In genomic region chr6:30681696-30682180, GRCh38 we compare ENCODE assay signal across 9 cellular contexts. TPM values are rescaled to one million over a fixed set of nuclear protein-coding genes. Genes with fewer than 3 reads are reported as not detected.
DNase-seq lines count a peak whose midpoint lies in the region; ATAC-seq lines count a peak whose summit lies in the region.
"Had no signal": no experiment of that assay in that cellular context is flagged by ENCODE, and none has a peak within 500 bp of the region (broad histone marks: within the 10 kb centered on the region; RNA-seq: fewer than 3 reads in every experiment).

No MANE protein-coding gene starts in this region.

- H3K9me3 Mint-ChIP-seq in activated CD8-positive, alpha-beta memory T cell treated with anti-CD3 and anti-CD28 coated beads, Interleukin-2, amount 10 ng/mL, durations not matched to agents 7 days and 5 days (ENCODE audit: low read depth), result no peaks in the 10 kb centered on the region
- H3K9me3 Mint-ChIP-seq in activated T-helper 1 cell treated with anti-CD3 and anti-CD28 coated beads, Interleukin-12 subunit alpha, Interleukin-12 subunit beta, Interleukin-2, Interleukin-4 antibody, amounts not matched to agents 30 ng/mL and 10 ng/mL and 1 ng/mL, durations not matched to agents 14 hours and 24 hours and 36 hours, result no peaks in the 10 kb centered on the region
- no peaks in the 10 kb centered on the region for H3K9me3 Mint-ChIP-seq in immature natural killer cell

- H3K27me3 ChIP-seq in thymus (ENCODE audit: control insufficient read depth, insufficient read depth), result no peaks in the 10 kb centered on the region
- H3K27me3 ChIP-seq: pancreas had no signal

- peak overlapping the region; percentile 99 for H3K27ac ChIP-seq in thymus (ENCODE audit: low read depth)

- peak; percentile 56 for DNase-seq in activated CD8-positive, alpha-beta memory T cell treated with anti-CD3 and anti-CD28 coated beads, Interleukin-2, amount 10 ng/mL, durations not matched to agents 7 days and 5 days
- DNase-seq in activated CD8-positive, alpha-beta memory T cell treated with anti-CD3 and anti-CD28 coated beads, Interleukin-2, amount 50 U/mL, for 4 hours, result no peak
- DNase-seq in activated T-helper 1 cell treated with anti-CD3 and anti-CD28 coated beads, Interleukin-12 subunit alpha, Interleukin-12 subunit beta, Interleukin-2, Interleukin-4 antibody, amounts not matched to agents 30 ng/mL and 10 ng/mL and 1 ng/mL, durations not matched to agents 14 hours and 24 hours and 36 hours (ENCODE audit: low spot score), result no peak
- no peak for DNase-seq in immature natural killer cell
- no peak for DNase-seq in COR-L47 (lab: John Stamatoyannopoulos, UW)

- ATAC-seq in activated CD8-positive, alpha-beta memory T cell treated with anti-CD3 and anti-CD28 coated beads, Interleukin-2, amount 10 ng/mL, durations not matched to agents 7 days and 5 days, result no peak
- ATAC-seq in HG03097 (IDR thresholded peaks at IDR 0.05; ENCODE audit: low FRiP score, unreplicated experiment), result no peak
- no peak for ATAC-seq in GM21526 (IDR thresholded peaks at IDR 0.05; ENCODE audit: low FRiP score, unreplicated experiment)

- peaks cover 36% of the 10 kb centered on the region for H3K36me3 ChIP-seq in thymus (ENCODE audit: control insufficient read depth, insufficient read depth)

- CTCF ChIA-PET in activated CD8-positive, alpha-beta memory T cell treated with anti-CD3 and anti-CD28 coated beads, Interleukin-2, amount 10 ng/mL, durations not matched to agents 7 days and 5 days (lab: Charles Lee), result interaction anchor here (0.9 to 23.7 kb wide), 8 partner anchors 9 to 398 kb away, joined by 3 to 936 read pairs (median 3); partner anchors contain the start of genes DHX16, FLOT1, MDC1 and TUBB

- peaks cover 81% of the 10 kb centered on the region for H3K36me3 Mint-ChIP-seq in activated CD8-positive, alpha-beta memory T cell treated with anti-CD3 and anti-CD28 coated beads, Interleukin-2, amount 10 ng/mL, durations not matched to agents 7 days and 5 days
- H3K36me3 Mint-ChIP-seq in activated T-helper 1 cell treated with anti-CD3 and anti-CD28 coated beads, Interleukin-12 subunit alpha, Interleukin-12 subunit beta, Interleukin-2, Interleukin-4 antibody, amounts not matched to agents 30 ng/mL and 10 ng/mL and 1 ng/mL, durations not matched to agents 14 hours and 24 hours and 36 hours (ENCODE audit: low read depth), result peaks cover 70% of the 10 kb centered on the region
- peaks cover 30 to 40% (median 35%) of the 10 kb centered on the region in 3 donors for H3K36me3 Mint-ChIP-seq in immature natural killer cell

- 44% methylated on average over 6 of the region's 6 CpGs for WGBS in thymus

- peak overlapping the region; percentile 65 for H3K4me3 ChIP-seq in thymus (ENCODE audit: low read length)

- H3K4me3 Mint-ChIP-seq in activated CD8-positive, alpha-beta memory T cell treated with anti-CD3 and anti-CD28 coated beads, Interleukin-2, amount 10 ng/mL, durations not matched to agents 7 days and 5 days, result peak overlapping the region; percentile 90
- H3K4me3 Mint-ChIP-seq in activated T-helper 1 cell treated with anti-CD3 and anti-CD28 coated beads, Interleukin-12 subunit alpha, Interleukin-12 subunit beta, Interleukin-2, Interleukin-4 antibody, amounts not matched to agents 30 ng/mL and 10 ng/mL and 1 ng/mL, durations not matched to agents 14 hours and 24 hours and 36 hours, result peak overlapping the region; percentile 94
- H3K4me3 Mint-ChIP-seq in immature natural killer cell, result peak overlapping the region; percentile 98 to 100 (median 99)

- H3K27ac Mint-ChIP-seq in activated CD8-positive, alpha-beta memory T cell treated with anti-CD3 and anti-CD28 coated beads, Interleukin-2, amount 10 ng/mL, durations not matched to agents 7 days and 5 days, result peak overlapping the region; percentile 90
- H3K27ac Mint-ChIP-seq in activated T-helper 1 cell treated with anti-CD3 and anti-CD28 coated beads, Interleukin-12 subunit alpha, Interleukin-12 subunit beta, Interleukin-2, Interleukin-4 antibody, amounts not matched to agents 30 ng/mL and 10 ng/mL and 1 ng/mL, durations not matched to agents 14 hours and 24 hours and 36 hours, result peak overlapping the region; percentile 92
- peak overlapping the region; percentile 95 to 100 (median 99) for H3K27ac Mint-ChIP-seq in immature natural killer cell

- intact Hi-C loops in activated T-helper 1 cell treated with anti-CD3 and anti-CD28 coated beads, Interleukin-12 subunit alpha, Interleukin-12 subunit beta, Interleukin-2, Interleukin-4 antibody, amounts not matched to agents 30 ng/mL and 10 ng/mL and 1 ng/mL, durations not matched to agents 14 hours and 24 hours and 36 hours (cut with micrococcal nuclease), result loop anchor here (1.0 to 10.0 kb wide), 10 partner anchors 8 to 811 kb away; partner anchors contain the start of genes DHX16, MDC1, MRPS18B and NRM

- H3K4me1 Mint-ChIP-seq in activated CD8-positive, alpha-beta memory T cell treated with anti-CD3 and anti-CD28 coated beads, Interleukin-2, amount 10 ng/mL, durations not matched to agents 7 days and 5 days, result peaks cover 25% of the 10 kb centered on the region
- H3K4me1 Mint-ChIP-seq in activated T-helper 1 cell treated with anti-CD3 and anti-CD28 coated beads, Interleukin-12 subunit alpha, Interleukin-12 subunit beta, Interleukin-2, Interleukin-4 antibody, amounts not matched to agents 30 ng/mL and 10 ng/mL and 1 ng/mL, durations not matched to agents 14 hours and 24 hours and 36 hours (ENCODE audit: low read depth), result peaks cover 35% of the 10 kb centered on the region
- peaks cover 50 to 57% of the 10 kb centered on the region in 2 donors for H3K4me1 Mint-ChIP-seq in immature natural killer cell

- H3K4me1 ChIP-seq in thymus (ENCODE audit: control insufficient read depth, insufficient read depth, low read length), result peaks cover 32% of the 10 kb centered on the region
- H3K4me1 ChIP-seq: pancreas had no signal

- no peaks in the 10 kb centered on the region for H3K27me3 Mint-ChIP-seq in activated CD8-positive, alpha-beta memory T cell treated with anti-CD3 and anti-CD28 coated beads, Interleukin-2, amount 10 ng/mL, durations not matched to agents 7 days and 5 days
- H3K27me3 Mint-ChIP-seq in activated T-helper 1 cell treated with anti-CD3 and anti-CD28 coated beads, Interleukin-12 subunit alpha, Interleukin-12 subunit beta, Interleukin-2, Interleukin-4 antibody, amounts not matched to agents 30 ng/mL and 10 ng/mL and 1 ng/mL, durations not matched to agents 14 hours and 24 hours and 36 hours (ENCODE audit: insufficient read depth), result no peaks in the 10 kb centered on the region
- H3K27me3 Mint-ChIP-seq in immature natural killer cell (ENCODE audit: low read depth in 3 of 3), result peaks cover 15 to 23% (median 16%) of the 10 kb centered on the region in 3 donors

- no peaks in the 10 kb centered on the region for H3K9me3 ChIP-seq in thymus (ENCODE audit: control insufficient read depth)
- H3K9me3 ChIP-seq: pancreas had no signal

RNA-seq across cellular contexts. Expression of gene PPP1R18, which starts 4.7 kb away (rescaled TPM):
- 100 to 1,000 TPM; 257 to 293 TPM for total RNA-seq in activated CD8-positive, alpha-beta memory T cell treated with anti-CD3 and anti-CD28 coated beads, Interleukin-2, amount 10 ng/mL, durations not matched to agents 7 days and 5 days
- total RNA-seq in activated T-helper 1 cell treated with anti-CD3 and anti-CD28 coated beads, Interleukin-12 subunit alpha, Interleukin-12 subunit beta, Interleukin-2, Interleukin-4 antibody, amounts not matched to agents 30 ng/mL and 10 ng/mL and 1 ng/mL, durations not matched to agents 14 hours and 24 hours and 36 hours, result 203 and 213 TPM in 2 replicates
- polyA plus RNA-seq in immature natural killer cell (100 to 1,000 TPM; 178 to 308 (median 245) TPM), thymus (115 TPM)

RNA-seq across cellular contexts. Expression of gene DHX16, which starts 8.9 kb away (rescaled TPM):
- 10 to 100 TPM; 39.5 to 49.6 TPM for total RNA-seq in activated CD8-positive, alpha-beta memory T cell treated with anti-CD3 and anti-CD28 coated beads, Interleukin-2, amount 10 ng/mL, durations not matched to agents 7 days and 5 days
- total RNA-seq in activated T-helper 1 cell treated with anti-CD3 and anti-CD28 coated beads, Interleukin-12 subunit alpha, Interleukin-12 subunit beta, Interleukin-2, Interleukin-4 antibody, amounts not matched to agents 30 ng/mL and 10 ng/mL and 1 ng/mL, durations not matched to agents 14 hours and 24 hours and 36 hours, result 52.0 and 54.2 TPM in 2 replicates
- polyA plus RNA-seq in immature natural killer cell, result 10 to 100 TPM; 13.6 to 33.9 (median 14.4) TPM
- 48.0 TPM for polyA plus RNA-seq in thymus

RNA-seq across cellular contexts. Expression of gene NRM, which starts 9.0 kb away (rescaled TPM):
- total RNA-seq in activated CD8-positive, alpha-beta memory T cell treated with anti-CD3 and anti-CD28 coated beads, Interleukin-2, amount 10 ng/mL, durations not matched to agents 7 days and 5 days, result 10 to 100 TPM; 30.2 to 36.4 TPM
- total RNA-seq in activated T-helper 1 cell treated with anti-CD3 and anti-CD28 coated beads, Interleukin-12 subunit alpha, Interleukin-12 subunit beta, Interleukin-2, Interleukin-4 antibody, amounts not matched to agents 30 ng/mL and 10 ng/mL and 1 ng/mL, durations not matched to agents 14 hours and 24 hours and 36 hours, result 15.5 and 15.9 TPM in 2 replicates
- polyA plus RNA-seq in immature natural killer cell, result 10 to 100 TPM in 1 of 3 donors, 1 to 10 TPM in 2; 6.7 to 20.1 (median 8.4) TPM
- 10.4 TPM for polyA plus RNA-seq in thymus

RNA-seq across cellular contexts. Expression of gene C6orf136, which starts 34.8 kb away (rescaled TPM):
- 10 to 100 TPM; 32.5 to 33.9 TPM for total RNA-seq in activated CD8-positive, alpha-beta memory T cell treated with anti-CD3 and anti-CD28 coated beads, Interleukin-2, amount 10 ng/mL, durations not matched to agents 7 days and 5 days
- total RNA-seq in activated T-helper 1 cell treated with anti-CD3 and anti-CD28 coated beads, Interleukin-12 subunit alpha, Interleukin-12 subunit beta, Interleukin-2, Interleukin-4 antibody, amounts not matched to agents 30 ng/mL and 10 ng/mL and 1 ng/mL, durations not matched to agents 14 hours and 24 hours and 36 hours, result 23.9 and 36.0 TPM in 2 replicates
- polyA plus RNA-seq in immature natural killer cell (10 to 100 TPM in 1 of 3 donors, 1 to 10 TPM in 2; 4.3 to 16.5 (median 9.8) TPM), thymus (24.0 TPM)

RNA-seq across cellular contexts. Expression of gene MDC1, which starts 35.3 kb away (rescaled TPM):
- 10 to 100 TPM; 67.4 to 83.9 TPM for total RNA-seq in activated CD8-positive, alpha-beta memory T cell treated with anti-CD3 and anti-CD28 coated beads, Interleukin-2, amount 10 ng/mL, durations not matched to agents 7 days and 5 days
- total RNA-seq in activated T-helper 1 cell treated with anti-CD3 and anti-CD28 coated beads, Interleukin-12 subunit alpha, Interleukin-12 subunit beta, Interleukin-2, Interleukin-4 antibody, amounts not matched to agents 30 ng/mL and 10 ng/mL and 1 ng/mL, durations not matched to agents 14 hours and 24 hours and 36 hours, result 93.7 and 95.7 TPM in 2 replicates
- polyA plus RNA-seq in immature natural killer cell (10 to 100 TPM in 1 of 3 donors, 1 to 10 TPM in 1, not detected in 1; 3.0 to 16.5 TPM), thymus (21.6 TPM)
